Comparison of ENCODE assay signal across 1 cellular context in the genomic region with DNA sequence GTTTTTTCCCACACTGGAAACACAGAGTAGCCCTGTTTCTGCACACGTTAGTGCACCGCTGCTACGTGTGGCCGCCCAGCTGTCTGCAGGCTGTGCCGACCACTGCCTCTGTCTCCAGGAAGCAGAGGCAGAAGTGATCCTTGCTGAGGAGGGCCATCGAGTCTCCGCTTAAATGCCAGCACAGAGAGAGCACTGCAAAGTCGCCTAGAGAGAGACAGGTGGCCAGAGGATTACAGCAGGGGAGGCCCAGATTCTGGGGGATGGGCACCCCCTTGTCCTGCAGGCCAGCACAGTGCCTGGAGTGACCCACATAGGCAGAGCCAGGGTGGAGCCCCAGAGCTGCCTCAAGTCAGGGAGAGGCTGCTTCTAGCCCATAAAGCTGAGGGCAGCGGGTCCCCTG.
TF ChIP-seq lines count a peak whose summit lies in the region.

No MANE protein-coding gene starts in this region.

TF ChIP-seq in HepG2, 621 proteins besides CTCF, POLR2A, EP300 and RAD21:
- TF ChIP-seq, protein P1, sequence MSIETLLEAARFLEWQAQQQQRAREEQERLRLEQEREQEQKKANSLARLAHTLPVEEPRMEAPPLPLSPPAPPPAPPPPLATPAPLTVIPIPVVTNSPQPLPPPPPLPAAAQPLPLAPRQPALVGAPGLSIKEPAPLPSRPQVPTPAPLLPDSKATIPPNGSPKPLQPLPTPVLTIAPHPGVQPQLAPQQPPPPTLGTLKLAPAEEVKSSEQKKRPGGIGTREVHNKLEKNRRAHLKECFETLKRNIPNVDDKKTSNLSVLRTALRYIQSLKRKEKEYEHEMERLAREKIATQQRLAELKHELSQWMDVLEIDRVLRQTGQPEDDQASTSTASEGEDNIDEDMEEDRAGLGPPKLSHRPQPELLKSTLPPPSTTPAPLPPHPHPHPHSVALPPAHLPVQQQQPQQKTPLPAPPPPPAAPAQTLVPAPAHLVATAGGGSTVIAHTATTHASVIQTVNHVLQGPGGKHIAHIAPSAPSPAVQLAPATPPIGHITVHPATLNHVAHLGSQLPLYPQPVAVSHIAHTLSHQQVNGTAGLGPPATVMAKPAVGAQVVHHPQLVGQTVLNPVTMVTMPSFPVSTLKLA (IDR thresholded peaks at IDR 0.05), result no peak
- no peak for TF ChIP-seq KDM6A (CRISPR knock-in tag; IDR thresholded peaks at IDR 0.05; ENCODE audit: low read depth)
- TF ChIP-seq ZMYM4 (CRISPR knock-in tag; IDR thresholded peaks at IDR 0.05), result no peak
- TF ChIP-seq, protein P2, sequence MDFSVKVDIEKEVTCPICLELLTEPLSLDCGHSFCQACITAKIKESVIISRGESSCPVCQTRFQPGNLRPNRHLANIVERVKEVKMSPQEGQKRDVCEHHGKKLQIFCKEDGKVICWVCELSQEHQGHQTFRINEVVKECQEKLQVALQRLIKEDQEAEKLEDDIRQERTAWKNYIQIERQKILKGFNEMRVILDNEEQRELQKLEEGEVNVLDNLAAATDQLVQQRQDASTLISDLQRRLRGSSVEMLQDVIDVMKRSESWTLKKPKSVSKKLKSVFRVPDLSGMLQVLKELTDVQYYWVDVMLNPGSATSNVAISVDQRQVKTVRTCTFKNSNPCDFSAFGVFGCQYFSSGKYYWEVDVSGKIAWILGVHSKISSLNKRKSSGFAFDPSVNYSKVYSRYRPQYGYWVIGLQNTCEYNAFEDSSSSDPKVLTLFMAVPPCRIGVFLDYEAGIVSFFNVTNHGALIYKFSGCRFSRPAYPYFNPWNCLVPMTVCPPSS (IDR thresholded peaks at IDR 0.05), result no peak
- TF ChIP-seq PAX8 (CRISPR knock-in tag; IDR thresholded peaks at IDR 0.05; ENCODE audit: borderline replicate concordance), result no peak
- no peak for TF ChIP-seq ZNF468 (CRISPR knock-in tag; IDR thresholded peaks at IDR 0.05)
- TF ChIP-seq, protein P3, sequence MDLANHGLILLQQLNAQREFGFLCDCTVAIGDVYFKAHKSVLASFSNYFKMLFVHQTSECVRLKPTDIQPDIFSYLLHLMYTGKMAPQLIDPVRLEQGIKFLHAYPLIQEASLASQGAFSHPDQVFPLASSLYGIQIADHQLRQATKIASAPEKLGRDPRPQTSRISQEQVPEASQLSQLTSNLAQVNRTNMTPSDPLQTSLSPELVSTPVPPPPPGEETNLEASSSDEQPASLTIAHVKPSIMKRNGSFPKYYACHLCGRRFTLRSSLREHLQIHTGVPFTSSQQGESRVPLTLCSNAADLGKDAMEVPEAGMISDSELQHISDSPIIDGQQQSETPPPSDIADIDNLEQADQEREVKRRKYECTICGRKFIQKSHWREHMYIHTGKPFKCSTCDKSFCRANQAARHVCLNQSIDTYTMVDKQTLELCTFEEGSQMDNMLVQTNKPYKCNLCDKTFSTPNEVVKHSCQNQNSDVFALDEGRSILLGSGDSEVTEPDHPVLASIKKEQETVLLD (CRISPR knock-in tag; IDR thresholded peaks at IDR 0.05; ENCODE audit: low read depth), result no peak
- TF ChIP-seq U2AF2 (IDR thresholded peaks at IDR 0.05; ENCODE audit: low read depth, low read length), result no peak
- TF ChIP-seq, protein P4, sequence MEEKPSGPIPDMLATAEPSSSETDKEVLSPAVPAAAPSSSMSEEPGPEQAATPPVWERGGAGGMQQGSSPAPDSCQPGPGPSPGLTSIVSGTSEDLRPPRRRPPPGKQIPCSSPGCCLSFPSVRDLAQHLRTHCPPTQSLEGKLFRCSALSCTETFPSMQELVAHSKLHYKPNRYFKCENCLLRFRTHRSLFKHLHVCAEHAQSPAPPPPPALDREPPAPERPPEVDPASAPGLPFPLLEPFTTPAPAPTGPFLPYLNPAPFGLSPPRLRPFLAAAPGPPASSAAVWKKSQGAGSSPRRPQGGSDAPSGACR (CRISPR knock-in tag; IDR thresholded peaks at IDR 0.05), result no peak
- TF ChIP-seq FOXO1 (CRISPR knock-in tag; IDR thresholded peaks at IDR 0.05), result no peak
- TF ChIP-seq ZNF83 (CRISPR knock-in tag; IDR thresholded peaks at IDR 0.05; ENCODE audit: borderline replicate concordance), result no peak
- TF ChIP-seq, protein P5, sequence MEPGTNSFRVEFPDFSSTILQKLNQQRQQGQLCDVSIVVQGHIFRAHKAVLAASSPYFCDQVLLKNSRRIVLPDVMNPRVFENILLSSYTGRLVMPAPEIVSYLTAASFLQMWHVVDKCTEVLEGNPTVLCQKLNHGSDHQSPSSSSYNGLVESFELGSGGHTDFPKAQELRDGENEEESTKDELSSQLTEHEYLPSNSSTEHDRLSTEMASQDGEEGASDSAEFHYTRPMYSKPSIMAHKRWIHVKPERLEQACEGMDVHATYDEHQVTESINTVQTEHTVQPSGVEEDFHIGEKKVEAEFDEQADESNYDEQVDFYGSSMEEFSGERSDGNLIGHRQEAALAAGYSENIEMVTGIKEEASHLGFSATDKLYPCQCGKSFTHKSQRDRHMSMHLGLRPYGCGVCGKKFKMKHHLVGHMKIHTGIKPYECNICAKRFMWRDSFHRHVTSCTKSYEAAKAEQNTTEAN (CRISPR knock-in tag; conservative IDR thresholded peaks at IDR 0.05), result no peak
- TF ChIP-seq ZNF557 (CRISPR knock-in tag; IDR thresholded peaks at IDR 0.05), result no peak
- no peak for TF ChIP-seq AHR (CRISPR knock-in tag; IDR thresholded peaks at IDR 0.05)
- TF ChIP-seq ZNF256 (CRISPR knock-in tag; conservative IDR thresholded peaks at IDR 0.05), result no peak
- no peak for TF ChIP-seq ZNF296 (CRISPR knock-in tag; conservative IDR thresholded peaks at IDR 0.05)
- no peak for TF ChIP-seq FOXA3 (CRISPR knock-in tag; IDR thresholded peaks at IDR 0.05)
- no peak for TF ChIP-seq ZNF230 (CRISPR knock-in tag; IDR thresholded peaks at IDR 0.05)
- TF ChIP-seq ARNT (IDR thresholded peaks at IDR 0.05), result no peak
- TF ChIP-seq ZFYVE20 (CRISPR knock-in tag; IDR thresholded peaks at IDR 0.05; ENCODE audit: borderline replicate concordance, low read depth), result no peak
